In the genomic region with DNA sequence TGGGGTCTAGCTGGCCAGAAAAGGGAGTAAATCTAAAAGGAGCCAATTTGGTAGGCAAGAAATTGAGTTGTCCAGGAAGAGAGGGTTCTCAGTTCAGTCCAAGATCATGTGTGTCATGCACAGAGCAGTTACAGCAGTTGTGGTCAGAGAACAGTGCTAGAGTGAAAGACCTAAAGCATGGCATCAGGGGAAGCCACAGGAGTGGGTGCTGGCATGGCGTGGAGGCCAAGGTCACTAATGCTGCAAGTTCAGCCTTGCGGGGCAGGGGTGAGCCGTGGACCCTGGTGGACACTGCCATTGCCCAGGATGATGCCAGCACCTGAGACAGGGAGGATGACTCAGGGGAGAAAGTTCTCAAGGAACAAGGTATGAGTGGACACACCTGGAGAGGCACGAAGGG, we compare ENCODE assay signal across 1 cellular context.
TF ChIP-seq lines count a peak whose summit lies in the region.

No MANE protein-coding gene starts in this region.

TF ChIP-seq in HepG2, 621 proteins besides CTCF, POLR2A, EP300 and RAD21:
- no peak for TF ChIP-seq ZNF83 (CRISPR knock-in tag; IDR thresholded peaks at IDR 0.05; ENCODE audit: borderline replicate concordance)
- TF ChIP-seq ZNF788 (CRISPR knock-in tag; IDR thresholded peaks at IDR 0.05; ENCODE audit: borderline replicate concordance) = no peak
- no peak for TF ChIP-seq KDM3A (CRISPR knock-in tag; IDR thresholded peaks at IDR 0.05; ENCODE audit: low read depth)
- no peak for TF ChIP-seq DPF2 (CRISPR knock-in tag; IDR thresholded peaks at IDR 0.05; ENCODE audit: borderline replicate concordance, low read depth)
- TF ChIP-seq SOX5 (CRISPR knock-in tag; IDR thresholded peaks at IDR 0.05; ENCODE audit: borderline replicate concordance) = no peak
- TF ChIP-seq NRL (CRISPR knock-in tag; IDR thresholded peaks at IDR 0.05; ENCODE audit: borderline replicate concordance) = no peak
- no peak for TF ChIP-seq BHLHE40 (IDR thresholded peaks at IDR 0.05; ENCODE audit: low read length)
- no peak for TF ChIP-seq NAIF1 (CRISPR knock-in tag; IDR thresholded peaks at IDR 0.05; ENCODE audit: borderline replicate concordance)
- TF ChIP-seq, protein P1, sequence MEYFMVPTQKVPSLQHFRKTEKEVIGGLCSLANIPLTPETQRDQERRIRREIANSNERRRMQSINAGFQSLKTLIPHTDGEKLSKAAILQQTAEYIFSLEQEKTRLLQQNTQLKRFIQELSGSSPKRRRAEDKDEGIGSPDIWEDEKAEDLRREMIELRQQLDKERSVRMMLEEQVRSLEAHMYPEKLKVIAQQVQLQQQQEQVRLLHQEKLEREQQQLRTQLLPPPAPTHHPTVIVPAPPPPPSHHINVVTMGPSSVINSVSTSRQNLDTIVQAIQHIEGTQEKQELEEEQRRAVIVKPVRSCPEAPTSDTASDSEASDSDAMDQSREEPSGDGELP (IDR thresholded peaks at IDR 0.05; ENCODE audit: borderline replicate concordance, low read depth) = no peak
- no peak for TF ChIP-seq ZNF792 (CRISPR knock-in tag; IDR thresholded peaks at IDR 0.05)
